19 cellular contexts compared by ENCODE assay signal in the genomic region with DNA sequence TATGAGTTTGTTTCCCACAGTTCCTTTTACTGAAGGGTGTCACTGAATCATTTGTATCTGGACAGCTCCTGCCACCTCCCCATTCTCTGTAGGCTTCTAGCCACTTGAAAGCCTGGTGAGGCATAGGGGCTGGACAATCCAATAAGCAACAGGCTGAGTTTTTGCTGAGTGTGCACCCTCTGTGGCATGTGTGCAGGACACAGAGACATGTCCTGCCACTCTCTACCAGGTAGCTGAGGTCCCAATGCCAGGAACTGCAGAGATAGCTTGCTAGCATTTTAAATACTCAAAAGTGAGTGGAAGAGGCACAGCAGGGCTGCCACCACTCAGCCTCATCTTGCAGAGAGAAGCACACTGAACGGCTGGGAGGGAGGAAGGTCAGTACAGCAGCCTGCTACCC.
"Had no signal": no experiment of that assay in that cellular context is flagged by ENCODE, and none has a peak within 500 bp of the region (broad histone marks: within the 10 kb centered on the region; RNA-seq: fewer than 3 reads in every experiment).

No MANE protein-coding gene starts in this region.

- FAIRE-seq: keratinocyte had no signal

- H3K36me3 ChIP-seq: colonic mucosa, neural progenitor cell had no signal

- H3K27me3 ChIP-seq: colonic mucosa, dorsolateral prefrontal cortex, heart right ventricle, neural progenitor cell, tibial artery had no signal

- H3K9me3 ChIP-seq: colonic mucosa, heart right ventricle, tibial artery had no signal

- H3K4me3 ChIP-seq: colonic mucosa, dorsolateral prefrontal cortex, heart right ventricle, lung, neural progenitor cell, tibial artery had no signal

- H3K4me1 ChIP-seq: neural progenitor cell had no signal

- H3K27ac ChIP-seq: neural progenitor cell, tibial artery had no signal

- ATAC-seq: activated CD8-positive, alpha-beta memory T cell treated with anti-CD3 and anti-CD28 coated beads, Interleukin-2, amount 10 ng/mL, durations not matched to agents 7 days and 5 days; left colon; naive thymus-derived CD8-positive, alpha-beta T cell had no signal

- DNase-seq: activated CD4-positive, alpha-beta memory T cell treated with anti-CD3 and anti-CD28 coated beads, Interleukin-2, amount 10 ng/mL, durations not matched to agents 7 days and 5 days; activated CD4-positive, alpha-beta T cell treated with anti-CD3 and anti-CD28 coated beads for 48 hours; activated CD4-positive, CD25-positive, alpha-beta regulatory T cell; activated CD8-positive, alpha-beta memory T cell treated with anti-CD3 and anti-CD28 coated beads, Interleukin-2, amount 10 ng/mL, durations not matched to agents 7 days and 5 days; activated gamma-delta T cell; activated T-cell treated with anti-CD3 and anti-CD28 coated beads for 4 hours; aorta; colonic mucosa; heart right ventricle; left colon; naive thymus-derived CD8-positive, alpha-beta T cell; stimulated activated CD4-positive, alpha-beta T cell treated with anti-CD3 and anti-CD28 coated beads, Interleukin-12 subunit alpha, Interleukin-12 subunit beta, amount 100 ng/mL, for 4 hours; stimulated activated CD4-positive, alpha-beta T cell treated with anti-CD3 and anti-CD28 coated beads, Interleukin-4, amount 100 ng/mL, for 4 hours; T1000; tibial artery had no signal

- H3K4me2 ChIP-seq: neural progenitor cell had no signal

- H2AFZ ChIP-seq: neural progenitor cell had no signal

- H3K9ac ChIP-seq: neural progenitor cell had no signal
